17 cellular contexts compared by ENCODE assay signal in the genomic region with DNA sequence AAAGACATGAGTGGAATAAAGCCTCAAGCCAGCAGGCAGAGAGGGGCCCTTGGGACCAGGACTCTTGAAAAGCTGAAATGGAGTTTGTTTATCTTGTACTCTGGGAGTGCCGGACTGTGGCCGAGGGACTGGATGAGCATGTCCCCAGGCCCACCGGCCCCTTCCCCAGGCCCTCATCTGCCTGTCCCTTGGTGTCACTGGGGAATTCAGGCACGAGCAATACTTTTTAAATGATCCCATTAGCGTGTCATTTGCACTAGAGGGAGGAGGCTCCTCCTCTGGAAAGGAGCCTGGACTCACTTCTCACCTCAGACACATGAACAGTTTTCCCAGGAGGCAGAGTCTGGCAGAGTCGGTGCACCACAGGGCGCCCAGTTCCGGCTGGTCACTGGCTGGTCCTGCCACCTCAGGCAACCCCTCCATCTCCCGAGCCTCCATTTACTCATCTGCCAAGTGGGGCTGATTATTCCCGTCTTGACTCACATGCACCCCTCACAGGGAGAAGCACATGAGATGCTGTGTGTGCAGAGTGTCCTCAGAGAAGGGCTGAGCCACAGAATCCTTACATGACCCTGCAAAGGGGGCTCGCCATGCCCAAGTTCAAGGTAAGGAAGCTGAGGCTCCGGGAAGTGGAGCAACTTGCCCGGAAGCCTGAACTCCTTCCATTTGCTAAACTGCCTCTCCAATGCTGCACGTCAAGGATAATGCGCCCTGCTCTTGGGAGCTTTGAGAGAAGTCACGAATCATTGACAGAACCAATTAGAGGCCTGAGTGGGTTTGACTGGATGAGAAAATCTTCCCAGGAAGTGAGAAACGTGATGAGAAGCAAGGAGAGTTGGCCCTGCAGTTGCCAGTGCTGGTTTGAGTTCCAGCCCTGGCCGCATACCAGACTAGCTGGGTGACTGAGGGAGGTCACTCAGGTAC. TPM values are rescaled to one million over a fixed set of nuclear protein-coding genes. Genes with fewer than 3 reads are reported as not detected.
A peak's percentile ranks its signal among the peaks of the same experiment; 100 is the strongest.
DNase-seq lines count a peak whose midpoint lies in the region; ATAC-seq, FAIRE-seq and TF ChIP-seq lines count a peak whose summit lies in the region.
"Had no signal": no experiment of that assay in that cellular context is flagged by ENCODE, and none has a peak within 500 bp of the region (broad histone marks: within the 10 kb centered on the region; RNA-seq: fewer than 3 reads in every experiment).

No MANE protein-coding gene starts in this region.

- BruUV-seq in HepG2 (replicated peaks; lab: Mats Ljungman, UMichigan) = no TSS peak

- H3K4me1 ChIP-seq in HepG2 (ENCODE audit: insufficient read depth, low read length) = peaks cover 30% of the 10 kb centered on the region
- H3K4me1 ChIP-seq in right lobe of liver = peaks cover 0 to 6% (median 0%) of the 10 kb centered on the region in 4 donors
- peaks cover 0 to 45% (median 17%) of the 10 kb centered on the region in 3 donors for H3K4me1 ChIP-seq in gastroesophageal sphincter
- peaks cover 42% of the 10 kb centered on the region for H3K4me1 ChIP-seq in vagina
- H3K4me1 ChIP-seq in tibial nerve = peaks cover 0 to 36% (median 2%) of the 10 kb centered on the region in 4 donors

- H4K20me1 ChIP-seq in HepG2 (ENCODE audit: insufficient read depth, low read length) = no peaks in the 10 kb centered on the region

- peaks cover 84% of the 10 kb centered on the region for H3K4me1 Mint-ChIP-seq in nephron progenitor cell

- H3K27ac ChIP-seq in HepG2 (ENCODE audit: extremely low read length, insufficient read depth, low read length) = no peak overlapping the region
- no peak overlapping the region for H3K27ac ChIP-seq in right lobe of liver
- peak overlapping the region in 3 of 4 donors; percentile 32 to 46 (median 33) for H3K27ac ChIP-seq in gastroesophageal sphincter
- peak overlapping the region; percentile 68 for H3K27ac ChIP-seq in vagina
- H3K27ac ChIP-seq in tibial nerve = no peak overlapping the region
- H3K27ac ChIP-seq: pancreas, RWPE1 had no signal

- TF ChIP-seq EP300 in HepG2 (IDR thresholded peaks at IDR 0.05; ENCODE audit: low read depth in 2 of 2, low read length in 2 of 2) (no peak), HepG2 (CRISPR knock-in tag; IDR thresholded peaks at IDR 0.05; ENCODE audit: borderline replicate concordance) (no peak), gastroesophageal sphincter (IDR thresholded peaks at IDR 0.05) (no peak), tibial nerve (IDR thresholded peaks at IDR 0.05) (no peak)

- no peaks in the 10 kb centered on the region for H3K79me2 ChIP-seq in HepG2 (ENCODE audit: insufficient read depth, low read length)

- H3K36me3 Mint-ChIP-seq in nephron progenitor cell (ENCODE audit: low read depth) = no peaks in the 10 kb centered on the region

- POLR2A ChIA-PET in HepG2 (lab: Yijun Ruan, JAX) = no interaction called here

- CTCF ChIA-PET in HepG2 (lab: Yijun Ruan, JAX; ENCODE audit: low intra/inter-chr PET ratio, low total read pairs) = no interaction called here

- in situ Hi-C loops in HepG2 (cut with HindIII; ENCODE audit: extremely low pct_ligation_motif_present, low pct_unique_long_range_greater_than_20kb) = loop anchor here (5.0 kb wide), 1 partner anchor 128 kb away; no protein-coding TSS in a partner anchor

- H3K27me3 Mint-ChIP-seq in nephron progenitor cell (ENCODE audit: low read depth, poor library complexity) = peaks cover 34% of the 10 kb centered on the region

- no peak for TF ChIP-seq RAD21 in HepG2 (CRISPR knock-in tag; IDR thresholded peaks at IDR 0.05)

- H3K9ac ChIP-seq in HepG2 (ENCODE audit: insufficient read depth, low read depth, low read length) = no peak overlapping the region

- ATAC-seq in HepG2 (no peak), right lobe of liver (no peak), gastroesophageal sphincter (peak; percentile 10), HG03095 (IDR thresholded peaks at IDR 0.05; ENCODE audit: unreplicated experiment) (no peak)
- ATAC-seq: pancreas had no signal

- peak overlapping the region; percentile 72 for H3K27ac Mint-ChIP-seq in nephron progenitor cell

- H3K4me3 ChIP-seq in HepG2 (replicated peaks in 1 of 3; ENCODE audit: insufficient read depth in 1 of 3, low read depth in 2 of 3, low read length in 3 of 3) (no peak overlapping the region), right lobe of liver (no peak overlapping the region), gastroesophageal sphincter (no peak overlapping the region), vagina (no peak overlapping the region), tibial nerve (no peak overlapping the region)
- H3K4me3 ChIP-seq: MG63, pancreas had no signal

- FAIRE-seq in HepG2 (lab: Jason Lieb, UNC) = no peak
- FAIRE-seq: astrocyte, pancreas, urothelium cell line had no signal

- no peak overlapping the region for H3K4me3 Mint-ChIP-seq in nephron progenitor cell

- DNase-seq in HepG2 (ENCODE audit: low spot score) (no peak), right lobe of liver (no peak), nephron progenitor cell (no peak), vagina (ENCODE audit: extremely low spot score in 2 of 2) (peak in 1 of 2 donors; percentile 89), NCI-H1105 (lab: John Stamatoyannopoulos, UW) (no peak), tibial nerve (ENCODE audit: low spot score in 2 of 2) (no peak)
- DNase-seq: activated CD4-positive, alpha-beta T cell treated with anti-CD3 and anti-CD28 coated beads, Interleukin-2, amount 50 U/mL, for 4 hours; MG63 had no signal

- WGBS in HepG2 (ENCODE audit: low lambda C conversion rate) = 26% methylated on average over 18 of the region's 18 CpGs
- WGBS in right lobe of liver (ENCODE audit: insufficient coverage, low coverage, low lambda C conversion rate, missing lambda C conversion rate) = 73% methylated on average over 9 of the region's 18 CpGs
- 54 to 87% methylated on average over 4 to 14 of the region's 18 CpGs for WGBS in gastroesophageal sphincter (ENCODE audit: low coverage in 1 of 2), 2 donors
- 62 to 66% methylated on average over 18 of the region's 18 CpGs for WGBS in tibial nerve, 2 donors

- no peak overlapping the region for H2AFZ ChIP-seq in HepG2 (ENCODE audit: low read length)

- H3K27me3 ChIP-seq in HepG2 (ENCODE audit: control insufficient read depth in 1 of 2, insufficient read depth in 2 of 2, low read length in 2 of 2) = peaks cover 2 to 78% of the 10 kb centered on the region in 2 experiments
- H3K27me3 ChIP-seq in right lobe of liver = no peaks in the 10 kb centered on the region
- peaks cover 7% of the 10 kb centered on the region for H3K27me3 ChIP-seq in gastroesophageal sphincter
- no peaks in the 10 kb centered on the region for H3K27me3 ChIP-seq in vagina
- peaks cover 0 to 20% of the 10 kb centered on the region in 2 donors for H3K27me3 ChIP-seq in tibial nerve
- H3K27me3 ChIP-seq: MG63, pancreas had no signal

- no peak for TF ChIP-seq CTCF in HepG2 (CRISPR knock-in tag; IDR thresholded peaks at IDR 0.05)
- no peak for TF ChIP-seq CTCF in right lobe of liver (IDR thresholded peaks at IDR 0.05)
- no peak for TF ChIP-seq CTCF in gastroesophageal sphincter (IDR thresholded peaks at IDR 0.05)
- no peak for TF ChIP-seq CTCF in nephron progenitor cell (IDR thresholded peaks at IDR 0.05)
- TF ChIP-seq CTCF in vagina (IDR thresholded peaks at IDR 0.05) = no peak
- TF ChIP-seq CTCF in tibial nerve (IDR thresholded peaks at IDR 0.05) = no peak

- H3K9me3 ChIP-seq in HepG2 (ENCODE audit: low read length) = no peaks in the 10 kb centered on the region
- H3K9me3 ChIP-seq in right lobe of liver = no peaks in the 10 kb centered on the region
- H3K9me3 ChIP-seq in gastroesophageal sphincter = no peaks in the 10 kb centered on the region
- H3K9me3 ChIP-seq in vagina = no peaks in the 10 kb centered on the region
- no peaks in the 10 kb centered on the region for H3K9me3 ChIP-seq in tibial nerve
- H3K9me3 ChIP-seq: MG63, pancreas had no signal

- H3K36me3 ChIP-seq in HepG2 (replicated peaks in 1 of 2; ENCODE audit: control insufficient read depth in 1 of 2, insufficient read depth in 2 of 2, low read length in 2 of 2) (no peaks in the 10 kb centered on the region), right lobe of liver (no peaks in the 10 kb centered on the region), gastroesophageal sphincter (no peaks in the 10 kb centered on the region), vagina (no peaks in the 10 kb centered on the region), tibial nerve (no peaks in the 10 kb centered on the region)
- H3K36me3 ChIP-seq: MG63, pancreas had no signal

- H3K9me3 Mint-ChIP-seq in nephron progenitor cell = no peaks in the 10 kb centered on the region

- TF ChIP-seq POLR2A in HepG2 (IDR thresholded peaks at IDR 0.05; ENCODE audit: insufficient read depth in 1 of 2, low read depth in 2 of 2, low read length in 2 of 2) (no peak), right lobe of liver (IDR thresholded peaks at IDR 0.05) (no peak), gastroesophageal sphincter (IDR thresholded peaks at IDR 0.05) (no peak), vagina (IDR thresholded peaks at IDR 0.05) (no peak), tibial nerve (IDR thresholded peaks at IDR 0.05) (no peak)

- intact Hi-C loops in HepG2 (cut with micrococcal nuclease; ENCODE audit: unreplicated experiment) (no loop called here), right lobe of liver (cut with DNase I) (no loop called here), vagina (cut with DNase I) (no loop called here)

- H3K4me2 ChIP-seq in HepG2 (ENCODE audit: low read depth, low read length) = no peak overlapping the region

RNA-seq across cellular contexts. Expression of a gene that starts 26.7 kb away (rescaled TPM):
- total RNA-seq in HepG2 (2016; rRNA removed; fragmentation: Illumina TruSeq; extraction: Trizol) = not detected in 2 replicates
- total RNA-seq in HepG2 (2016; cell fraction: cytosol; rRNA removed; fragmentation: Illumina TruSeq; extraction: Trizol; ENCODE audit: low read depth) = not detected in 2 replicates
- not detected in 2 replicates for total RNA-seq in HepG2 (2016; cell fraction: insoluble cytoplasmic fraction; rRNA removed; fragmentation: Illumina TruSeq; extraction: Trizol)
- total RNA-seq in HepG2 (2016; cell fraction: membrane; rRNA removed; fragmentation: Illumina TruSeq; extraction: Trizol) = not detected in 2 replicates
- not detected in 2 replicates for total RNA-seq in HepG2 (2016; cell fraction: nucleus; rRNA removed; fragmentation: Illumina TruSeq; extraction: Trizol)
- polyA plus RNA-seq in HepG2 (2011; rRNA removed) = not detected in 2 replicates
- not detected in 2 replicates for polyA plus RNA-seq in HepG2 (2011; cell fraction: cytosol; rRNA removed)
- not detected in 2 replicates for polyA plus RNA-seq in HepG2 (2011; cell fraction: nucleus; rRNA removed)
- polyA plus RNA-seq in HepG2 (2012) = not detected in 2 replicates
- not detected in 2 replicates for polyA plus RNA-seq in HepG2 (2016; cell fraction: cytosol; fragmentation: Illumina TruSeq; extraction: Trizol; ENCODE audit: low read depth)
- not detected in 2 replicates for polyA plus RNA-seq in HepG2 (2016; cell fraction: insoluble cytoplasmic fraction; fragmentation: Illumina TruSeq; extraction: Trizol; ENCODE audit: low read depth)
- not detected in 2 replicates for polyA plus RNA-seq in HepG2 (2016; cell fraction: membrane; fragmentation: Illumina TruSeq; extraction: Trizol; ENCODE audit: low read depth)
- polyA plus RNA-seq in HepG2 (2016; cell fraction: nucleus; fragmentation: Illumina TruSeq; extraction: Trizol; ENCODE audit: insufficient read depth, low read depth) = not detected in 2 replicates
- not detected in 2 replicates for polyA minus RNA-seq in HepG2 (2011; rRNA and poly(A)+ RNA removed; ENCODE audit: low replicate concordance)
- not detected in 2 replicates for polyA minus RNA-seq in HepG2 (2011; cell fraction: cytosol; rRNA and poly(A)+ RNA removed)
- not detected in 2 replicates for polyA minus RNA-seq in HepG2 (2011; cell fraction: nucleus; rRNA and poly(A)+ RNA removed)
- total RNA-seq in right lobe of liver = not detected
- total RNA-seq in gastroesophageal sphincter = not detected
- total RNA-seq in vagina = not detected
- not detected for total RNA-seq in tibial nerve
- total RNA-seq: astrocyte; dermis microvascular lymphatic vessel endothelial cell; NCI-H460; T-helper 2 cell treated with Interferon-gamma antibody and Interleukin-4, amounts not matched to agents 100 ng/mL and 5 ng/mL, for 36 hours had no signal

Comparison
In these comparisons a context has a peak if more than half of its experiments do, and no peak if none do; other contexts are left out.
1. H3K27ac ChIP-seq: peak in gastroesophageal sphincter (3 of 4) and vagina (single experiment); none in HepG2 (single experiment), right lobe of liver (0 of 3) and tibial nerve (0 of 4).